Comparison of ENCODE assay signal across 8 cellular contexts in the genomic region with DNA sequence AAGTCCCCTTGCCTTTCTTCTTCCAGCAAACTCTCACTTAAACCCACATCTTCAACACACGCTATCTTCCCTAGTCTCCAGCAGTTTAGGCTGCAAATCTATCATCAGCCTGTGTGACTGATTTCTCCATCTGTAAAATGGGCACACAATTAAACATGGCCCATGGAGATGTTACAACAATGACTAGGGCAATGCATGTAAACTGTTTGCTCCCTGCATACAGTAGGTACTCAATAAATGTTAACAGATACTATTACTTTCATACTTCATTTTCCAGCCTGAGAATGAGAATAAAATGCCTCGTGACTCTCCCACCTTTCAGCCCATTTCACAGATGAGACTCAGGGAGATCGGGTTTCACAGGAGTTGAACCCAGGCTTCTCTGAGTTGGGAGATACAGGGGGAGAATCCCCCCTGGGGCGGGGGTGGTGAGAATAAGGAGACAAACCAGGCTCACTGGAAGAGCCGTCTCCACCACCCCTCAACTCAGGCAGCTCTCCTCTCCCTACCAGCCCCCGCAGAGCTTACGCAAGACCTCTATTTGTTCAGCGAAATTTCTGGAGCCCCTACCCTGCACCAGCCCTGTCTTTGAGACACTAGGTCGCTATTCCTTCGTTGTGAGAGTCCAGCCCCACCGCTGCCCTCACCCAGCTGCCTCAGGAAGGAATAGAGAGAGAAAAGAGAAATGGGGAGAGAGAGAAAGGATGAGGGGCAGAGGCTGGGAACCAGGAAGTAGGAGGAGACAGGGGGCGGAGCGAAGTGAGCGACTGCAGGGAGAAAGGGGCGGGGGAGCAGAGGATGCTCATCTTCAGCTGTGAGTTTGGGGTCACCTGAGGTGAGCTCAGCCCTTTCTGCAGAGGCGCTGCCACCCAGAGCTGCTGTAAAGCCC. TPM values are rescaled to one million over a fixed set of nuclear protein-coding genes. Genes with fewer than 3 reads are reported as not detected.
DNase-seq lines count a peak whose midpoint lies in the region; ATAC-seq, FAIRE-seq and TF ChIP-seq lines count a peak whose summit lies in the region.

No MANE protein-coding gene starts in this region.

- no peak for TF ChIP-seq EP300 in GM12878 (IDR thresholded peaks at IDR 0.05; ENCODE audit: borderline replicate concordance in 1 of 2, control insufficient read depth in 1 of 2, low read depth in 2 of 2, low read length in 2 of 2)

- no peaks in the 10 kb centered on the region for H4K20me1 ChIP-seq in GM12878 (ENCODE audit: control insufficient read depth, insufficient read depth)

- peak overlapping the region; percentile 93 for H3K27ac Mint-ChIP-seq in T-helper 2 cell treated with Interferon-gamma antibody and Interleukin-4, amounts not matched to agents 5 μg/mL and 100 μg/mL, for 36 hours

- no peaks in the 10 kb centered on the region for H3K27me3 Mint-ChIP-seq in T-helper 2 cell treated with Interferon-gamma antibody and Interleukin-4, amounts not matched to agents 5 μg/mL and 100 μg/mL, for 36 hours (ENCODE audit: low read depth)

- H3K4me1 ChIP-seq in GM12878 (ENCODE audit: control insufficient read depth, insufficient read depth, low read length) = peaks cover 10% of the 10 kb centered on the region
- H3K4me1 ChIP-seq in right lobe of liver = peaks cover 0 to 3% (median 0%) of the 10 kb centered on the region in 4 donors

- intact Hi-C loops in GM12878 (cut with micrococcal nuclease; ENCODE audit: unreplicated experiment) (no loop called here), right lobe of liver (cut with DNase I) (no loop called here)

- H3K36me3 ChIP-seq in GM12878 (ENCODE audit: control insufficient read depth in 2 of 2, insufficient read depth in 2 of 2, low read length in 1 of 2) (no peaks in the 10 kb centered on the region; a peak in 1 of 4 replicates), right lobe of liver (no peaks in the 10 kb centered on the region)

- no TSS peak for BruUV-seq in GM12878 (replicated peaks; lab: Mats Ljungman, UMichigan)

- in situ Hi-C loops in GM12878 (cut with MboI) = no loop called here

- TF ChIP-seq CTCF in GM12878 (IDR thresholded peaks at IDR 0.05 in 2 of 3, conservative IDR thresholded peaks at IDR 0.05 in 1 of 3; ENCODE audit: control insufficient read depth in 2 of 3, extremely low read depth in 1 of 3, insufficient read depth in 1 of 3, low read depth in 3 of 3, low read length in 3 of 3) (no peak), right lobe of liver (IDR thresholded peaks at IDR 0.05) (no peak)

- WGBS in GM12878 (ENCODE audit: insufficient coverage, insufficient replicate concordance, low lambda C conversion rate, missing lambda C conversion rate) = 53% methylated on average over 16 of the region's 16 CpGs
- 29% methylated on average over 14 of the region's 16 CpGs for WGBS in right lobe of liver (ENCODE audit: insufficient coverage, low coverage, low lambda C conversion rate, missing lambda C conversion rate)

- ATAC-seq in GM12878 = peak; percentile 56
- ATAC-seq in right lobe of liver = peak; percentile 13 to 51 (median 44)

- RAD21 ChIA-PET in GM12878 (lab: Charles Lee; ENCODE audit: unreplicated experiment) = interaction anchor here (1.5 kb wide), 1 partner anchor 44 kb away, joined by 5 read pairs; no protein-coding TSS in a partner anchor

- H3K27me3 ChIP-seq in GM12878 (replicated peaks in 1 of 2; ENCODE audit: control insufficient read depth in 2 of 2, insufficient read depth in 2 of 2, low read length in 1 of 2) = no peaks in the 10 kb centered on the region
- no peaks in the 10 kb centered on the region for H3K27me3 ChIP-seq in right lobe of liver

- peak; percentile 56 for FAIRE-seq in GM12878 (lab: Jason Lieb, UNC)

- peak overlapping the region; percentile 59 for H2AFZ ChIP-seq in GM12878 (ENCODE audit: control insufficient read depth, low read depth, low read length)

- H3K4me3 Mint-ChIP-seq in T-helper 2 cell treated with Interferon-gamma antibody and Interleukin-4, amounts not matched to agents 5 μg/mL and 100 μg/mL, for 36 hours = peak overlapping the region; percentile 78

- CTCF ChIA-PET in GM12878 (lab: Yijun Ruan, JAX) = interaction anchor here (0.8 to 2.2 kb wide), 3 partner anchors 24 to 50 kb away, joined by 4 to 6 read pairs (median 5); a partner anchor contains a TSS

- H3K9me3 ChIP-seq in GM12878 (replicated peaks; ENCODE audit: control insufficient read depth, insufficient read depth, low read length) (no peaks in the 10 kb centered on the region), right lobe of liver (no peaks in the 10 kb centered on the region)

- SMC1A ChIA-PET in GM12878 (lab: Charles Lee; ENCODE audit: uncharacterized antibody, unreplicated experiment) = no interaction called here

- no peak overlapping the region for H3K4me3 ChIP-seq in GM12878
- no peak overlapping the region for H3K4me3 ChIP-seq in right lobe of liver

- peak; percentile 48 for DNase-seq in DMS53 (lab: John Stamatoyannopoulos, UW)
- no peak for DNase-seq in DMS53 treated with DMSO at 0.1 percent for 48 hours (lab: John Stamatoyannopoulos, UW; ENCODE audit: unreplicated experiment)
- DNase-seq in T-helper 2 cell treated with Interferon-gamma antibody and Interleukin-4, amounts not matched to agents 5 μg/mL and 100 μg/mL, for 36 hours (ENCODE audit: low spot score) = peak; percentile 49
- no peak for DNase-seq in GM12878 (ENCODE audit: low read depth, low spot score)
- DNase-seq in right lobe of liver = peak in 2 of 3 donors; percentile 29 to 49
- DNase-seq in stimulated activated CD8-positive, alpha-beta memory T cell treated with anti-CD3 and anti-CD28 coated beads, Interleukin-4, amount 100 ng/mL, for 24 hours (ENCODE audit: low read depth) = peak; percentile 49
- no peak for DNase-seq in cerebellar cortex (ENCODE audit: low spot score)
- no peak for DNase-seq in NCI-H774 (lab: John Stamatoyannopoulos, UW)

- H3K4me1 Mint-ChIP-seq in T-helper 2 cell treated with Interferon-gamma antibody and Interleukin-4, amounts not matched to agents 5 μg/mL and 100 μg/mL, for 36 hours (ENCODE audit: low read depth) = peaks cover 17% of the 10 kb centered on the region

- H3K79me2 ChIP-seq in GM12878 (ENCODE audit: control insufficient read depth, insufficient read depth, low read length) = no peaks in the 10 kb centered on the region

- H3K9ac ChIP-seq in GM12878 (ENCODE audit: control insufficient read depth, insufficient read depth, low read length) = no peak overlapping the region

- TF ChIP-seq RAD21 in GM12878 (IDR thresholded peaks at IDR 0.05; ENCODE audit: insufficient read depth, low read depth, low read length) = no peak

- TF ChIP-seq POLR2A in GM12878 (IDR thresholded peaks at IDR 0.05; ENCODE audit: low read depth, low read length) (no peak), right lobe of liver (IDR thresholded peaks at IDR 0.05) (no peak)

- peak overlapping the region; percentile 2; the same call in 1 of the 2 replicates for H3K27ac ChIP-seq in GM12878 (ENCODE audit: control insufficient read depth, insufficient read depth)
- H3K27ac ChIP-seq in right lobe of liver = peak overlapping the region in 1 of 3 donors; percentile 29

- H3K4me2 ChIP-seq in GM12878 (ENCODE audit: control insufficient read depth, insufficient read depth) = peak overlapping the region; percentile 11; the same call in 1 of the 2 replicates

- POLR2A ChIA-PET in GM12878 (lab: Charles Lee) = interaction anchor here (1.0 kb wide), 1 partner anchor 17 kb away, joined by 4 read pairs; no protein-coding TSS in a partner anchor

- no peaks in the 10 kb centered on the region for H3K9me3 Mint-ChIP-seq in T-helper 2 cell treated with Interferon-gamma antibody and Interleukin-4, amounts not matched to agents 5 μg/mL and 100 μg/mL, for 36 hours

- H3K36me3 Mint-ChIP-seq in T-helper 2 cell treated with Interferon-gamma antibody and Interleukin-4, amounts not matched to agents 5 μg/mL and 100 μg/mL, for 36 hours (ENCODE audit: low read depth) = no peaks in the 10 kb centered on the region

TF ChIP-seq in GM12878, 131 proteins besides CTCF, POLR2A, EP300 and RAD21 (continues in another document):
- no peak for TF ChIP-seq CHD1 (IDR thresholded peaks at IDR 0.05; ENCODE audit: low read depth, low read length)

RNA-seq across cellular contexts. Expression of a gene that starts 42.1 kb away (rescaled TPM):
- total RNA-seq in GM12878 (2013; cell fraction: nucleolus; rRNA removed) = not detected in 2 replicates
- total RNA-seq in GM12878 (2014; rRNA removed) (0.34 and 0.49 TPM in 2 replicates), GM12878 (2014; rRNA removed; fragmentation: Illumina TruSeq; extraction: Trizol) (not detected in 2 replicates), GM12878 (2021) (0.13 and 0.21 TPM in 2 replicates), right lobe of liver (under 1 TPM in 1 of 6 experiments, not detected in 5; 0.09 TPM)
- polyA plus RNA-seq in GM12878 (2011; ENCODE audit: low read depth) = 0.09 TPM
- polyA plus RNA-seq in GM12878 (2011; rRNA removed) (0.15 TPM in 1 of 2 replicates, not detected in the other), GM12878 (2014; fragmentation: Illumina TruSeq; extraction: Trizol) (0.09 TPM in 1 of 2 replicates, not detected in the other), GM12878 (2014; fragmentation: Nextera tagmentation; extraction: Ambion mirVana) (under 1 TPM; 0.04 to 0.06 TPM), GM12878 (2014; rRNA removed) (0.15 and 0.28 TPM in 2 replicates), GM12878 (2016; fragmentation: Nextera tagmentation; extraction: Ambion mirVana) (under 1 TPM; 0.09 to 0.33 TPM)
- not detected in 2 replicates for polyA plus RNA-seq in GM12878 (2011; cell fraction: cytosol; rRNA removed)
- polyA plus RNA-seq in GM12878 (2011; cell fraction: nucleus; rRNA removed) = 0.07 and 0.18 TPM in 2 replicates
- polyA plus RNA-seq in GM12878 (2012) = 0.49 and 0.55 TPM in 2 replicates
- polyA minus RNA-seq in GM12878 (2011; rRNA and poly(A)+ RNA removed) = not detected in 2 replicates
- 0.52 TPM in 1 of 2 replicates, not detected in the other for polyA minus RNA-seq in GM12878 (2011; cell fraction: cytosol; rRNA and poly(A)+ RNA removed)
- polyA minus RNA-seq in GM12878 (2011; cell fraction: nucleus; rRNA and poly(A)+ RNA removed) = 0.19 TPM in 1 of 2 replicates, not detected in the other

RNA-seq across cellular contexts. Expression of a gene that starts 50.6 kb away (rescaled TPM):
- 50.1 and 57.7 TPM in 2 replicates for total RNA-seq in GM12878 (2013; cell fraction: nucleolus; rRNA removed)
- total RNA-seq in GM12878 (2014; rRNA removed) (12.3 and 13.7 TPM in 2 replicates), GM12878 (2014; rRNA removed; fragmentation: Illumina TruSeq; extraction: Trizol) (6.2 and 6.3 TPM in 2 replicates), GM12878 (2021) (22.9 and 30.0 TPM in 2 replicates), right lobe of liver (10 to 100 TPM in 1 of 6 experiments, 1 to 10 TPM in 5; 2.0 to 10.7 (median 4.1) TPM)
- polyA plus RNA-seq in GM12878 (2011; ENCODE audit: low read depth) = 3.3 TPM
- polyA plus RNA-seq in GM12878 (2011; rRNA removed) (3.5 and 8.0 TPM in 2 replicates), GM12878 (2014; fragmentation: Illumina TruSeq; extraction: Trizol) (2.5 and 7.3 TPM in 2 replicates), GM12878 (2014; fragmentation: Nextera tagmentation; extraction: Ambion mirVana) (under 1 TPM; 0.10 to 0.80 TPM), GM12878 (2014; rRNA removed) (20.2 and 21.9 TPM in 2 replicates), GM12878 (2016; fragmentation: Nextera tagmentation; extraction: Ambion mirVana) (1 to 10 TPM; 1.9 to 4.2 TPM)
- 6.5 and 7.7 TPM in 2 replicates for polyA plus RNA-seq in GM12878 (2011; cell fraction: cytosol; rRNA removed)
- 76.3 and 76.9 TPM in 2 replicates for polyA plus RNA-seq in GM12878 (2011; cell fraction: nucleus; rRNA removed)
- 8.5 and 11.5 TPM in 2 replicates for polyA plus RNA-seq in GM12878 (2012)
- 6.4 and 13.3 TPM in 2 replicates for polyA minus RNA-seq in GM12878 (2011; rRNA and poly(A)+ RNA removed)
- polyA minus RNA-seq in GM12878 (2011; cell fraction: cytosol; rRNA and poly(A)+ RNA removed) = 5.7 and 9.9 TPM in 2 replicates
- polyA minus RNA-seq in GM12878 (2011; cell fraction: nucleus; rRNA and poly(A)+ RNA removed) = 12.2 and 21.5 TPM in 2 replicates

Comparison
In these comparisons a context has a peak if more than half of its experiments do, and no peak if none do; other contexts are left out.
1. DNase-seq: peak in DMS53 (single experiment), T-helper 2 cell treated with Interferon-gamma antibody and Interleukin-4, amounts not matched to agents 5 μg/mL and 100 μg/mL, for 36 hours (single experiment), right lobe of liver (2 of 3) and stimulated activated CD8-positive, alpha-beta memory T cell treated with anti-CD3 and anti-CD28 coated beads, Interleukin-4, amount 100 ng/mL, for 24 hours (single experiment); none in DMS53 treated with DMSO at 0.1 percent for 48 hours (single experiment), GM12878 (single experiment), cerebellar cortex (single experiment) and NCI-H774 (single experiment).